ENCODE assay signal across 8 cellular contexts in genomic region chr15:74873036-74873755, GRCh38. TPM values are rescaled to one million over a fixed set of nuclear protein-coding genes. Genes with fewer than 3 reads are reported as not detected.
DNase-seq lines count a peak whose midpoint lies in the region; ATAC-seq and TF ChIP-seq lines count a peak whose summit lies in the region.

Gene SCAMP2 (minus strand): TSS chr15:74873365. CDS start chr15:74873255, 110 bp downstream.

- H4K20me1 ChIP-seq in KMS-11 (ENCODE audit: insufficient read depth) = no peaks in the 10 kb centered on the region

- H3K27me3 Mint-ChIP-seq in activated T-cell treated with anti-CD3 and anti-CD28 coated beads, Interleukin-2, amount 50 U/mL, for 4 hours (ENCODE audit: low read depth) = no peaks in the 10 kb centered on the region

- H3K36me3 Mint-ChIP-seq in activated T-cell treated with anti-CD3 and anti-CD28 coated beads, Interleukin-2, amount 50 U/mL, for 4 hours (ENCODE audit: insufficient read depth) = peaks cover 2% of the 10 kb centered on the region

- H3K9me3 ChIP-seq in Panc1 (ENCODE audit: control insufficient read depth, insufficient read depth, low read depth, low read length) (no peaks in the 10 kb centered on the region), esophagus (ENCODE audit: control insufficient read depth in 2 of 2, insufficient read depth in 1 of 2, low read depth in 1 of 2, low read length in 1 of 2) (no peaks in the 10 kb centered on the region), muscle layer of colon (ENCODE audit: low read length) (no peaks in the 10 kb centered on the region)

- H3K4me1 ChIP-seq in KMS-11 (ENCODE audit: low read depth, poor library complexity, severe bottlenecking) = peaks cover 23% of the 10 kb centered on the region
- H3K4me1 ChIP-seq in Panc1 (ENCODE audit: control insufficient read depth, insufficient read depth, low read length) = peaks cover 14% of the 10 kb centered on the region
- H3K4me1 ChIP-seq in esophagus (ENCODE audit: control insufficient read depth in 2 of 2, insufficient read depth in 2 of 2, low read length in 1 of 2) = peaks cover 4% of the 10 kb centered on the region in 2 donors
- H3K4me1 ChIP-seq in muscle layer of colon (ENCODE audit: insufficient read depth, low read length) = peaks cover 31% of the 10 kb centered on the region

- H3K9me3 Mint-ChIP-seq in activated T-cell treated with anti-CD3 and anti-CD28 coated beads, Interleukin-2, amount 50 U/mL, for 4 hours = no peaks in the 10 kb centered on the region

- no peaks in the 10 kb centered on the region; the same call in 1 of the 2 replicates for H3K36me3 ChIP-seq in KMS-11 (ENCODE audit: insufficient read depth)
- no peaks in the 10 kb centered on the region for H3K36me3 ChIP-seq in Panc1 (ENCODE audit: control insufficient read depth, insufficient read depth, low read length)
- H3K36me3 ChIP-seq in esophagus (ENCODE audit: control insufficient read depth in 2 of 2, insufficient read depth in 2 of 2, low read length in 1 of 2) = no peaks in the 10 kb centered on the region
- peaks cover 2% of the 10 kb centered on the region for H3K36me3 ChIP-seq in muscle layer of colon (ENCODE audit: insufficient read depth, low read length)

- ATAC-seq in GM21786 (IDR thresholded peaks at IDR 0.05; ENCODE audit: unreplicated experiment) = peak; percentile 68
- ATAC-seq in Panc1 = peak; percentile 99
- peak; percentile 92 to 95 for ATAC-seq in activated T-cell treated with anti-CD3 and anti-CD28 coated beads, Interleukin-2, amount 50 U/mL, for 4 hours

- H3K27me3 ChIP-seq in KMS-11 (ENCODE audit: insufficient read depth, low read depth) (no peaks in the 10 kb centered on the region), Panc1 (ENCODE audit: control insufficient read depth, insufficient read depth, low read length) (no peaks in the 10 kb centered on the region), esophagus (ENCODE audit: control insufficient read depth in 1 of 2, insufficient read depth in 2 of 2, low read length in 2 of 2) (no peaks in the 10 kb centered on the region), muscle layer of colon (ENCODE audit: control insufficient read depth in 1 of 2, insufficient read depth in 2 of 2, low read length in 2 of 2) (no peaks in the 10 kb centered on the region)

- peak within 1 kb of the TSS; percentile 94 for H3K4me2 ChIP-seq in KMS-11

- H3K4me3 ChIP-seq in KMS-11 (IDR thresholded peaks at IDR 0.05; ENCODE audit: insufficient read depth, low read depth, low read length) = no peak within 1 kb of the TSS
- peak within 1 kb of the TSS; percentile 85 to 98 for H3K4me3 ChIP-seq in Panc1 (ENCODE audit: low read depth in 2 of 2, low read length in 2 of 2)
- H3K4me3 ChIP-seq in esophagus (ENCODE audit: low read depth in 1 of 2, low read length in 2 of 2) = peak within 1 kb of the TSS; percentile 74 to 82
- H3K4me3 ChIP-seq in muscle layer of colon (ENCODE audit: low read depth in 1 of 2, low read length in 2 of 2) = peak within 1 kb of the TSS; percentile 94 to 99

- H2AFZ ChIP-seq in KMS-11 (ENCODE audit: low read depth) = peak within 1 kb of the TSS; percentile 97

- H3K9ac ChIP-seq in KMS-11 (peak within 1 kb of the TSS; percentile 82), muscle layer of colon (ENCODE audit: low read length) (peak within 1 kb of the TSS; percentile 89)

- intact Hi-C loops in Panc1 (cut with micrococcal nuclease; ENCODE audit: unreplicated experiment) = no loop called here

- POLR2A ChIA-PET in Panc1 (lab: Charles Lee) = interaction anchor here (0.6 kb wide), 2 partner anchors 8 to 44 kb away, joined by 5 to 7 read pairs; no protein-coding TSS in a partner anchor

- in situ Hi-C loops in Panc1 (cut with HindIII; ENCODE audit: low pct_unique_long_range_greater_than_20kb, low sequenced_read_pairs) = no loop called here

- peaks cover 44% of the 10 kb centered on the region; the same call in 1 of the 2 replicates for H3K79me2 ChIP-seq in KMS-11 (ENCODE audit: insufficient read depth, low read depth)

- H3K4me1 Mint-ChIP-seq in activated T-cell treated with anti-CD3 and anti-CD28 coated beads, Interleukin-2, amount 50 U/mL, for 4 hours (ENCODE audit: low read depth) = peaks cover 50% of the 10 kb centered on the region

- DNase-seq in DMS79 treated with DMSO at 0.1 percent for 48 hours (lab: John Stamatoyannopoulos, UW) (peak; percentile 68), Panc1 (ENCODE audit: low read depth, low spot score) (peak; percentile 81)
- peak; percentile 84 for DNase-seq in activated T-cell treated with anti-CD3 and anti-CD28 coated beads, Interleukin-2, amount 50 U/mL, for 4 hours
- peak; percentile 76 to 78 for DNase-seq in stimulated activated CD8-positive, alpha-beta memory T cell treated with anti-CD3 and anti-CD28 coated beads, Interleukin-7, amount 100 ng/mL, for 1 hour (ENCODE audit: low read depth in 2 of 2)

- CTCF ChIA-PET in Panc1 (lab: Charles Lee) = no interaction called here

- BruUV-seq in Panc1 (replicated peaks; lab: Mats Ljungman, UMichigan) = no TSS peak

- peak within 1 kb of the TSS; percentile 99 for H3K4me3 Mint-ChIP-seq in activated T-cell treated with anti-CD3 and anti-CD28 coated beads, Interleukin-2, amount 50 U/mL, for 4 hours

- TF ChIP-seq CTCF in KMS-11 (conservative IDR thresholded peaks at IDR 0.05; ENCODE audit: low read depth, low read length) (no peak), Panc1 (IDR thresholded peaks at IDR 0.05) (no peak)

- peak within 1 kb of the TSS; percentile 61 for H3K27ac ChIP-seq in KMS-11
- H3K27ac ChIP-seq in Panc1 (ENCODE audit: low read length) = peak within 1 kb of the TSS; percentile 88
- H3K27ac ChIP-seq in esophagus (ENCODE audit: low read depth in 2 of 2, low read length in 1 of 2) = peak within 1 kb of the TSS; percentile 90 to 97
- peak within 1 kb of the TSS; percentile 96 for H3K27ac ChIP-seq in muscle layer of colon (ENCODE audit: low read depth, low read length)

- 1% methylated on average over 35 to 51 of the region's 52 CpGs for WGBS in esophagus, 2 donors

RNA-seq across cellular contexts. Expression of gene SCAMP2, which starts in this region (rescaled TPM):
- 121 TPM for total RNA-seq in Panc1 (2021; ENCODE audit: unreplicated experiment)
- 162 TPM for polyA plus RNA-seq in Panc1 (2012; ENCODE audit: insufficient read length)
- total RNA-seq in activated T-cell treated with anti-CD3 and anti-CD28 coated beads, Interleukin-2, amount 50 U/mL, for 4 hours = 10 to 100 TPM; 81.7 to 91.0 (median 82.9) TPM
- 10 to 100 TPM; 58.9 to 62.3 TPM for polyA plus RNA-seq in esophagus
